Comparison of ENCODE assay signal across 2 cellular contexts in genomic region chr12:53055471-53056266, GRCh38.
TF ChIP-seq lines count a peak whose summit lies in the region.

No MANE protein-coding gene starts in this region.

TF ChIP-seq in liver, 16 proteins besides CTCF, POLR2A, EP300 and RAD21:
- TF ChIP-seq YY1 (IDR thresholded peaks at IDR 0.05) (no peak), FOXA1 (IDR thresholded peaks at IDR 0.05) (no peak), SP1 (IDR thresholded peaks at IDR 0.05) (no peak), RXRA (IDR thresholded peaks at IDR 0.05) (no peak), EGR1 (IDR thresholded peaks at IDR 0.05; ENCODE audit: low read depth in 2 of 2) (no peak), TAF1 (conservative IDR thresholded peaks at IDR 0.05) (no peak), FOXA2 (IDR thresholded peaks at IDR 0.05) (no peak), HNF4A (conservative IDR thresholded peaks at IDR 0.05) (no peak), HNF4G (IDR thresholded peaks at IDR 0.05) (no peak), GABPA (IDR thresholded peaks at IDR 0.05 in 1 of 2, conservative IDR thresholded peaks at IDR 0.05 in 1 of 2) (no peak), NR2F2 (IDR thresholded peaks at IDR 0.05) (no peak), JUND (IDR thresholded peaks at IDR 0.05) (no peak)
- TF ChIP-seq, protein P1, sequence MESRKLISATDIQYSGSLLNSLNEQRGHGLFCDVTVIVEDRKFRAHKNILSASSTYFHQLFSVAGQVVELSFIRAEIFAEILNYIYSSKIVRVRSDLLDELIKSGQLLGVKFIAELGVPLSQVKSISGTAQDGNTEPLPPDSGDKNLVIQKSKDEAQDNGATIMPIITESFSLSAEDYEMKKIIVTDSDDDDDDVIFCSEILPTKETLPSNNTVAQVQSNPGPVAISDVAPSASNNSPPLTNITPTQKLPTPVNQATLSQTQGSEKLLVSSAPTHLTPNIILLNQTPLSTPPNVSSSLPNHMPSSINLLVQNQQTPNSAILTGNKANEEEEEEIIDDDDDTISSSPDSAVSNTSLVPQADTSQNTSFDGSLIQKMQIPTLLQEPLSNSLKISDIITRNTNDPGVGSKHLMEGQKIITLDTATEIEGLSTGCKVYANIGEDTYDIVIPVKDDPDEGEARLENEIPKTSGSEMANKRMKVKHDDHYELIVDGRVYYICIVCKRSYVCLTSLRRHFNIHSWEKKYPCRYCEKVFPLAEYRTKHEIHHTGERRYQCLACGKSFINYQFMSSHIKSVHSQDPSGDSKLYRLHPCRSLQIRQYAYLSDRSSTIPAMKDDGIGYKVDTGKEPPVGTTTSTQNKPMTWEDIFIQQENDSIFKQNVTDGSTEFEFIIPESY (IDR thresholded peaks at IDR 0.05), result no peak
- TF ChIP-seq, protein P2, sequence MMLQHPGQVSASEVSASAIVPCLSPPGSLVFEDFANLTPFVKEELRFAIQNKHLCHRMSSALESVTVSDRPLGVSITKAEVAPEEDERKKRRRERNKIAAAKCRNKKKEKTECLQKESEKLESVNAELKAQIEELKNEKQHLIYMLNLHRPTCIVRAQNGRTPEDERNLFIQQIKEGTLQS (IDR thresholded peaks at IDR 0.05), result no peak
- TF ChIP-seq, protein P3, sequence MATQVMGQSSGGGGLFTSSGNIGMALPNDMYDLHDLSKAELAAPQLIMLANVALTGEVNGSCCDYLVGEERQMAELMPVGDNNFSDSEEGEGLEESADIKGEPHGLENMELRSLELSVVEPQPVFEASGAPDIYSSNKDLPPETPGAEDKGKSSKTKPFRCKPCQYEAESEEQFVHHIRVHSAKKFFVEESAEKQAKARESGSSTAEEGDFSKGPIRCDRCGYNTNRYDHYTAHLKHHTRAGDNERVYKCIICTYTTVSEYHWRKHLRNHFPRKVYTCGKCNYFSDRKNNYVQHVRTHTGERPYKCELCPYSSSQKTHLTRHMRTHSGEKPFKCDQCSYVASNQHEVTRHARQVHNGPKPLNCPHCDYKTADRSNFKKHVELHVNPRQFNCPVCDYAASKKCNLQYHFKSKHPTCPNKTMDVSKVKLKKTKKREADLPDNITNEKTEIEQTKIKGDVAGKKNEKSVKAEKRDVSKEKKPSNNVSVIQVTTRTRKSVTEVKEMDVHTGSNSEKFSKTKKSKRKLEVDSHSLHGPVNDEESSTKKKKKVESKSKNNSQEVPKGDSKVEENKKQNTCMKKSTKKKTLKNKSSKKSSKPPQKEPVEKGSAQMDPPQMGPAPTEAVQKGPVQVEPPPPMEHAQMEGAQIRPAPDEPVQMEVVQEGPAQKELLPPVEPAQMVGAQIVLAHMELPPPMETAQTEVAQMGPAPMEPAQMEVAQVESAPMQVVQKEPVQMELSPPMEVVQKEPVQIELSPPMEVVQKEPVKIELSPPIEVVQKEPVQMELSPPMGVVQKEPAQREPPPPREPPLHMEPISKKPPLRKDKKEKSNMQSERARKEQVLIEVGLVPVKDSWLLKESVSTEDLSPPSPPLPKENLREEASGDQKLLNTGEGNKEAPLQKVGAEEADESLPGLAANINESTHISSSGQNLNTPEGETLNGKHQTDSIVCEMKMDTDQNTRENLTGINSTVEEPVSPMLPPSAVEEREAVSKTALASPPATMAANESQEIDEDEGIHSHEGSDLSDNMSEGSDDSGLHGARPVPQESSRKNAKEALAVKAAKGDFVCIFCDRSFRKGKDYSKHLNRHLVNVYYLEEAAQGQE (IDR thresholded peaks at IDR 0.05), result no peak
- TF ChIP-seq, protein P4, sequence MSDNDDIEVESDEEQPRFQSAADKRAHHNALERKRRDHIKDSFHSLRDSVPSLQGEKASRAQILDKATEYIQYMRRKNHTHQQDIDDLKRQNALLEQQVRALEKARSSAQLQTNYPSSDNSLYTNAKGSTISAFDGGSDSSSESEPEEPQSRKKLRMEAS (IDR thresholded peaks at IDR 0.05), result no peak

TF ChIP-seq in HepG2, 621 proteins besides CTCF, POLR2A, EP300 and RAD21:
- no peak for TF ChIP-seq ZNF547 (CRISPR knock-in tag; IDR thresholded peaks at IDR 0.05)
- TF ChIP-seq LCORL (IDR thresholded peaks at IDR 0.05), result no peak
- no peak for TF ChIP-seq LCORL (CRISPR knock-in tag; IDR thresholded peaks at IDR 0.05)
- TF ChIP-seq, protein P5, sequence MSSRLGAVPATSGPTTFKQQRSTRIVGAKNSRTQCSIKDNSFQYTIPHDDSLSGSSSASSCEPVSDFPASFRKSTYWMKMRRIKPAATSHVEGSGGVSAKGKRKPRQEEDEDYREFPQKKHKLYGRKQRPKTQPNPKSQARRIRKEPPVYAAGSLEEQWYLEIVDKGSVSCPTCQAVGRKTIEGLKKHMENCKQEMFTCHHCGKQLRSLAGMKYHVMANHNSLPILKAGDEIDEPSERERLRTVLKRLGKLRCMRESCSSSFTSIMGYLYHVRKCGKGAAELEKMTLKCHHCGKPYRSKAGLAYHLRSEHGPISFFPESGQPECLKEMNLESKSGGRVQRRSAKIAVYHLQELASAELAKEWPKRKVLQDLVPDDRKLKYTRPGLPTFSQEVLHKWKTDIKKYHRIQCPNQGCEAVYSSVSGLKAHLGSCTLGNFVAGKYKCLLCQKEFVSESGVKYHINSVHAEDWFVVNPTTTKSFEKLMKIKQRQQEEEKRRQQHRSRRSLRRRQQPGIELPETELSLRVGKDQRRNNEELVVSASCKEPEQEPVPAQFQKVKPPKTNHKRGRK (CRISPR knock-in tag; IDR thresholded peaks at IDR 0.05), result no peak
- no peak for TF ChIP-seq FOSL1 (CRISPR knock-in tag; IDR thresholded peaks at IDR 0.05; ENCODE audit: borderline replicate concordance)
- TF ChIP-seq FOXA3 (CRISPR knock-in tag; IDR thresholded peaks at IDR 0.05), result no peak
- TF ChIP-seq ZNF777 (CRISPR knock-in tag; IDR thresholded peaks at IDR 0.05), result no peak
- no peak for TF ChIP-seq TERF1 (CRISPR knock-in tag; IDR thresholded peaks at IDR 0.05)
- no peak for TF ChIP-seq ZNF580 (CRISPR knock-in tag; IDR thresholded peaks at IDR 0.05; ENCODE audit: borderline replicate concordance, low read depth)
- TF ChIP-seq ZBTB7B (CRISPR knock-in tag; IDR thresholded peaks at IDR 0.05), result no peak
- no peak for TF ChIP-seq CEBPB (IDR thresholded peaks at IDR 0.05; ENCODE audit: borderline replicate concordance, low read depth, low read length)
- TF ChIP-seq ARHGAP35 (CRISPR knock-in tag; IDR thresholded peaks at IDR 0.05; ENCODE audit: borderline replicate concordance), result no peak
- TF ChIP-seq GMEB1 (CRISPR knock-in tag; IDR thresholded peaks at IDR 0.05; ENCODE audit: borderline replicate concordance), result no peak
TF ChIP-seq in HepG2: peak in this region for 0.
